8 cellular contexts compared by ENCODE assay signal in genomic region chr2:234368861-234369261, GRCh38.
DNase-seq lines count a peak whose midpoint lies in the region; ATAC-seq lines count a peak whose summit lies in the region.

No MANE protein-coding gene starts in this region.

- peak; percentile 46 for DNase-seq in activated gamma-delta T cell treated with Interleukin-2 at 50 U/mL for 16 hours
- DNase-seq in activated gamma-delta T cell (lab: John Stamatoyannopoulos, UW), result no peak
- DNase-seq in activated CD8-positive, alpha-beta memory T cell treated with anti-CD3 and anti-CD28 coated beads, Interleukin-2, amount 50 U/mL, for 1 hour (ENCODE audit: extremely low read depth), result peak; percentile 24
- peak; percentile 42 for DNase-seq in glomerular visceral epithelial cell (ENCODE audit: extremely low spot score)
- peak; percentile 17 to 43 for DNase-seq in stimulated activated CD8-positive, alpha-beta memory T cell treated with anti-CD3 and anti-CD28 coated beads, Interleukin-7, amount 100 ng/mL, for 4 hours (ENCODE audit: low read depth in 2 of 2)
- no peak for DNase-seq in epidermal melanocyte (ENCODE audit: insufficient read length, low spot score)

- ATAC-seq in GM18511 (IDR thresholded peaks at IDR 0.05; ENCODE audit: unreplicated experiment) (no peak), HG02852 (IDR thresholded peaks at IDR 0.05; ENCODE audit: unreplicated experiment) (no peak)

Comparison
In these comparisons a context has a peak if more than half of its experiments do, and no peak if none do; other contexts are left out.
1. DNase-seq: peak in activated gamma-delta T cell treated with Interleukin-2 at 50 U/mL for 16 hours (single experiment), activated CD8-positive, alpha-beta memory T cell treated with anti-CD3 and anti-CD28 coated beads, Interleukin-2, amount 50 U/mL, for 1 hour (single experiment), glomerular visceral epithelial cell (single experiment) and stimulated activated CD8-positive, alpha-beta memory T cell treated with anti-CD3 and anti-CD28 coated beads, Interleukin-7, amount 100 ng/mL, for 4 hours (2 of 2); none in activated gamma-delta T cell (single experiment) and epidermal melanocyte (single experiment).